Comparison of ENCODE assay signal across 24 cellular contexts in genomic region chr11:130490682-130491449, GRCh38. TPM values are rescaled to one million over a fixed set of nuclear protein-coding genes. Genes with fewer than 3 reads are reported as not detected.
"Had no signal": no experiment of that assay in that cellular context is flagged by ENCODE, and none has a peak within 500 bp of the region (broad histone marks: within the 10 kb centered on the region; RNA-seq: fewer than 3 reads in every experiment).

No MANE protein-coding gene starts in this region.

- H3K9me3 ChIP-seq: left lung, lower lobe of right lung, ovary, right atrium auricular region, tibial nerve, upper lobe of left lung, vagina had no signal

- H3K27me3 ChIP-seq: left lung, ovary, right atrium auricular region, tibial nerve, upper lobe of left lung, vagina had no signal

- H3K36me3 ChIP-seq: left lung, lower lobe of right lung, ovary, right atrium auricular region, tibial nerve, upper lobe of left lung, vagina had no signal

- DNase-seq: hippocampal formation; kidney glomerular epithelial cell; left cardiac atrium; left lung; lower lobe of right lung; mesendoderm; naive thymus-derived CD4-positive, alpha-beta T cell; ovary; stimulated activated CD4-positive, alpha-beta T cell treated with anti-CD3 and anti-CD28 coated beads, Interleukin-1b, Interleukin-23, amount 100 ng/mL, for 48 hours; stimulated activated CD4-positive, alpha-beta T cell treated with anti-CD3 and anti-CD28 coated beads, Interleukin-2, amount 100 ng/mL, for 48 hours; stimulated activated CD4-positive, alpha-beta T cell treated with anti-CD3 and anti-CD28 coated beads, Interleukin-4, amount 100 ng/mL, for 4 hours; stimulated activated CD8-positive, alpha-beta memory T cell treated with anti-CD3 and anti-CD28 coated beads, Interleukin-4, amount 100 ng/mL, for 48 hours; stimulated activated naive CD4-positive, alpha-beta T cell treated with Interleukin-2 at 50 U/mL for 16 hours; stimulated activated naive CD8-positive, alpha-beta T cell treated with anti-CD3 and anti-CD28 coated beads, Interleukin-15, amount 100 ng/mL, for 72 hours; substantia nigra; upper lobe of left lung had no signal

- ATAC-seq: left cardiac atrium; left lung; lower lobe of right lung; naive thymus-derived CD4-positive, alpha-beta T cell; natural killer cell treated with Interleukin-12 subunit alpha and Interleukin-12 subunit beta and Interleukin-15 and Interleukin-18, amount 100 ng/mL, for 72 hours; sciatic nerve; stimulated activated memory B cell treated with anti-CD40 and anti-IgM and Interleukin-4, amounts not matched to agents 10 μg/mL and 1 μg/mL and 100 μg/mL, for 72 hours; stimulated activated naive CD8-positive, alpha-beta T cell treated with anti-CD3 and anti-CD28 coated beads, Interleukin-15, amount 100 ng/mL, for 72 hours had no signal

- H3K4me1 ChIP-seq: lower lobe of right lung, vagina had no signal

- H3K27ac ChIP-seq: left lung, lower lobe of right lung, ovary, right atrium auricular region, skin epidermis, tibial nerve, upper lobe of left lung, vagina had no signal

- H3K4me3 ChIP-seq: left lung, lower lobe of right lung, ovary, right atrium auricular region, skin epidermis, tibial nerve, upper lobe of left lung, vagina had no signal

RNA-seq across cellular contexts. Expression of gene ADAMTS15, which starts 42.4 kb away (rescaled TPM):
- total RNA-seq: mononuclear cell; natural killer cell treated with Interleukin-12 subunit alpha and Interleukin-12 subunit beta and Interleukin-15 and Interleukin-18, amount 100 ng/mL, for 72 hours had no signal
